In genomic region chr5:150350524-150351344, GRCh38 we compare ENCODE assay signal across 1 cellular context.
TF ChIP-seq lines count a peak whose summit lies in the region.

No MANE protein-coding gene starts in this region.

TF ChIP-seq in HepG2, 621 proteins besides CTCF, POLR2A, EP300 and RAD21 (continued from another document and continues in another):
- TF ChIP-seq SNAPC4 (CRISPR knock-in tag; IDR thresholded peaks at IDR 0.05) (no peak), SOX6 (IDR thresholded peaks at IDR 0.05) (no peak), SOX6 (CRISPR knock-in tag; IDR thresholded peaks at IDR 0.05) (peak; percentile 73), FOSL1 (CRISPR knock-in tag; IDR thresholded peaks at IDR 0.05; ENCODE audit: borderline replicate concordance) (no peak), TEAD2 (CRISPR knock-in tag; IDR thresholded peaks at IDR 0.05) (no peak), YEATS2 (CRISPR knock-in tag; IDR thresholded peaks at IDR 0.05; ENCODE audit: borderline replicate concordance) (peak; percentile 79; the same call in 1 of the 2 replicates), FOXP1 (IDR thresholded peaks at IDR 0.05) (no peak), FOXP1 (CRISPR knock-in tag; IDR thresholded peaks at IDR 0.05) (peak; percentile 50; the same call in 1 of the 2 replicates), HIC2 (CRISPR knock-in tag; IDR thresholded peaks at IDR 0.05; ENCODE audit: low read depth) (no peak), JDP2 (CRISPR knock-in tag; IDR thresholded peaks at IDR 0.05; ENCODE audit: borderline replicate concordance) (no peak), SP4 (CRISPR knock-in tag; IDR thresholded peaks at IDR 0.05) (no peak), FOSL2 (CRISPR knock-in tag; IDR thresholded peaks at IDR 0.05) (peak; percentile 68), HMG20B (CRISPR knock-in tag; conservative IDR thresholded peaks at IDR 0.05) (peak; percentile 49; the same call in 1 of the 2 replicates), ZNF207 (IDR thresholded peaks at IDR 0.05; ENCODE audit: borderline replicate concordance) (no peak), RBFOX2 (IDR thresholded peaks at IDR 0.05; ENCODE audit: low read depth, low read length) (no peak), ZNF256 (CRISPR knock-in tag; conservative IDR thresholded peaks at IDR 0.05) (no peak), SALL2 (CRISPR knock-in tag; IDR thresholded peaks at IDR 0.05) (0 out of 2 replicates have a peak, but pooled peaks have one; percentile 67), ZBTB42 (CRISPR knock-in tag; IDR thresholded peaks at IDR 0.05) (no peak), ARID4A (CRISPR knock-in tag; IDR thresholded peaks at IDR 0.05; ENCODE audit: borderline replicate concordance) (peak; percentile 76; the same call in 1 of the 2 replicates), HHEX (CRISPR knock-in tag; IDR thresholded peaks at IDR 0.05) (0 out of 2 replicates have a peak, but pooled peaks have one; percentile 26), YEATS4 (CRISPR knock-in tag; IDR thresholded peaks at IDR 0.05; ENCODE audit: borderline replicate concordance) (no peak), FOXA3 (CRISPR knock-in tag; IDR thresholded peaks at IDR 0.05) (peak; percentile 72), ONECUT2 (CRISPR knock-in tag; IDR thresholded peaks at IDR 0.05) (no peak), FOXP4 (CRISPR knock-in tag; IDR thresholded peaks at IDR 0.05) (peak; percentile 67), TBL1XR1 (IDR thresholded peaks at IDR 0.05; ENCODE audit: borderline replicate concordance, low read length, partially characterized antibody) (peak; percentile 66), E2F2 (CRISPR knock-in tag; IDR thresholded peaks at IDR 0.05; ENCODE audit: borderline replicate concordance) (no peak), ATF7 (IDR thresholded peaks at IDR 0.05) (no peak), ATF7 (CRISPR knock-in tag; IDR thresholded peaks at IDR 0.05) (no peak), ZBTB21 (CRISPR knock-in tag; IDR thresholded peaks at IDR 0.05) (no peak), SRSF4 (IDR thresholded peaks at IDR 0.05; ENCODE audit: low read depth, low read length, poor library complexity, severe bottlenecking) (no peak), STAG1 (CRISPR knock-in tag; IDR thresholded peaks at IDR 0.05) (peak; percentile 93), ZFY (CRISPR knock-in tag; IDR thresholded peaks at IDR 0.05) (peak; percentile 53), KLF16 (CRISPR knock-in tag; IDR thresholded peaks at IDR 0.05) (peak in 1 of 2 experiments; percentile 86; a peak in 2 of 4 replicates), ZNF589 (CRISPR knock-in tag; conservative IDR thresholded peaks at IDR 0.05) (0 out of 2 replicates have a peak, but pooled peaks have one; percentile 10), SCMH1 (CRISPR knock-in tag; IDR thresholded peaks at IDR 0.05; ENCODE audit: borderline replicate concordance) (no peak), HMG20A (CRISPR knock-in tag; IDR thresholded peaks at IDR 0.05; ENCODE audit: borderline replicate concordance) (no peak; the same call in 1 of the 2 replicates), ZNF790 (CRISPR knock-in tag; IDR thresholded peaks at IDR 0.05; ENCODE audit: borderline replicate concordance) (0 out of 2 replicates have a peak, but pooled peaks have one; percentile 34), PCBP1 (IDR thresholded peaks at IDR 0.05; ENCODE audit: borderline replicate concordance, low read depth, low read length) (no peak), ZNF367 (CRISPR knock-in tag; IDR thresholded peaks at IDR 0.05; ENCODE audit: borderline replicate concordance) (no peak), ZNF883 (CRISPR knock-in tag; IDR thresholded peaks at IDR 0.05; ENCODE audit: not compliant biosample characterization) (no peak), RBM22 (optimal IDR thresholded peaks at IDR 0.05; ENCODE audit: low read length) (no peak), TERF1 (CRISPR knock-in tag; IDR thresholded peaks at IDR 0.05) (no peak), ZNF281 (CRISPR knock-in tag; IDR thresholded peaks at IDR 0.05; ENCODE audit: borderline replicate concordance) (peak; percentile 86; the same call in 1 of the 2 replicates), ETV5 (CRISPR knock-in tag; IDR thresholded peaks at IDR 0.05; ENCODE audit: borderline replicate concordance) (peak; percentile 82), ZNF709 (CRISPR knock-in tag; IDR thresholded peaks at IDR 0.05) (no peak), ZNF543 (CRISPR knock-in tag; IDR thresholded peaks at IDR 0.05) (no peak), ATF2 (CRISPR knock-in tag; IDR thresholded peaks at IDR 0.05) (peak; percentile 81; the same call in 1 of the 2 replicates)
